ENCODE assay signal across 8 cellular contexts in the genomic region with DNA sequence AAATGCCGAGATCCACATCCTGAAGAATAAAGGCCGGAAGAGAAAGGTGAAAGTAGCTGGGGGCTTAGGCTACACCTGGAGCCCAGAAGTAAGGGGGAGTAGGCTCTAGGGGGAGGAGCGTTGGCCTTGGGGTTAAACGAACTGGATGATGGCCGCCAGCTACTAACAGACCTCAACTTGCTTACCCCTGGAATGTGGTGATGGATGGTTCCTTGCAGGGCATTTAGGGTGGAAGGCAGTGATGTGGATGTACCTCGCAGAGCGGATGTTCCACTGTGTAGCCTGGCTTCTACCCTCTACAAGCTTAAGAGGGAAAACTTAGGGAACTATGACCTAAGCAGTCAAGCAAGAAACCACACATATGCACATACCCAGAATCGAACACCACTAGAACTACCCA. TPM values are rescaled to one million over a fixed set of nuclear protein-coding genes. Genes with fewer than 3 reads are reported as not detected.
DNase-seq lines count a peak whose midpoint lies in the region; ATAC-seq and TF ChIP-seq lines count a peak whose summit lies in the region.

No MANE protein-coding gene starts in this region.

- H3K27me3 ChIP-seq in DOHH2 (ENCODE audit: control insufficient read depth, low read length) (no peaks in the 10 kb centered on the region), OCI-LY3 (ENCODE audit: low read depth, low read length) (no peaks in the 10 kb centered on the region), endodermal cell (ENCODE audit: control insufficient read depth, insufficient read depth, low read length, poor library complexity, severe bottlenecking) (no peaks in the 10 kb centered on the region), rectal smooth muscle tissue (ENCODE audit: control insufficient read depth, insufficient read depth, low read length) (no peaks in the 10 kb centered on the region)

- ATAC-seq in GM21786 (IDR thresholded peaks at IDR 0.05; ENCODE audit: unreplicated experiment) = no peak

- peaks cover 24% of the 10 kb centered on the region for H3F3A ChIP-seq in DOHH2 (ENCODE audit: control insufficient read depth, insufficient read depth)

- no peaks in the 10 kb centered on the region for H3K27me3 Mint-ChIP-seq in endodermal cell (ENCODE audit: insufficient read depth)

- peaks cover 22% of the 10 kb centered on the region for H3K79me2 ChIP-seq in DOHH2 (ENCODE audit: control insufficient read depth, low read length)
- H3K79me2 ChIP-seq in OCI-LY3 (ENCODE audit: low read length) = peaks cover 26% of the 10 kb centered on the region

- no peaks in the 10 kb centered on the region for H3K9me3 Mint-ChIP-seq in endodermal cell

- TF ChIP-seq CTCF in DOHH2 (IDR thresholded peaks at IDR 0.05; ENCODE audit: low read depth, low read length, poor library complexity, severe bottlenecking) (no peak), OCI-LY3 (IDR thresholded peaks at IDR 0.05; ENCODE audit: low read depth, low read length) (no peak), endodermal cell (conservative IDR thresholded peaks at IDR 0.05) (no peak)

- H3K4me3 ChIP-seq in DOHH2 (ENCODE audit: low read length) = peak overlapping the region; percentile 76
- peak overlapping the region; percentile 81; the same call in 1 of the 2 replicates for H3K4me3 ChIP-seq in OCI-LY3 (ENCODE audit: low read length)
- H3K4me3 ChIP-seq in endodermal cell (ENCODE audit: low read length) = no peak overlapping the region
- H3K4me3 ChIP-seq in rectal smooth muscle tissue (ENCODE audit: low read length) = no peak overlapping the region

- H2AFZ ChIP-seq in OCI-LY3 (ENCODE audit: low read depth, low read length) = no peak overlapping the region

- 89 to 95% methylated on average over 5 to 7 of the region's 8 CpGs for WGBS in endodermal cell (ENCODE audit: insufficient coverage in 1 of 2, insufficient read length in 1 of 2), 2 experiments

- H3K4me1 Mint-ChIP-seq in endodermal cell = peaks cover 27% of the 10 kb centered on the region

- peaks cover 9% of the 10 kb centered on the region for H4K20me1 ChIP-seq in DOHH2 (ENCODE audit: control insufficient read depth, insufficient read depth, low read depth, low read length)
- H4K20me1 ChIP-seq in OCI-LY3 (ENCODE audit: insufficient read depth, low read length) = peaks cover 11% of the 10 kb centered on the region

- H3K4me1 ChIP-seq in DOHH2 (ENCODE audit: control insufficient read depth, low read length) (peaks cover 39% of the 10 kb centered on the region), OCI-LY3 (ENCODE audit: low read length) (peaks cover 37% of the 10 kb centered on the region), endodermal cell (ENCODE audit: control insufficient read depth, insufficient read depth, low read length) (peaks cover 11% of the 10 kb centered on the region), rectal smooth muscle tissue (ENCODE audit: control insufficient read depth, insufficient read depth, low read length) (peaks cover 16% of the 10 kb centered on the region)

- peaks cover 50% of the 10 kb centered on the region for H3K36me3 Mint-ChIP-seq in endodermal cell (ENCODE audit: low read depth)

- H3K36me3 ChIP-seq in DOHH2 (ENCODE audit: control insufficient read depth, low read length) (peaks cover 76% of the 10 kb centered on the region), OCI-LY3 (replicated peaks; ENCODE audit: low read depth, low read length) (peaks cover 58% of the 10 kb centered on the region), endodermal cell (ENCODE audit: control insufficient read depth, insufficient read depth, low read length) (peaks cover 57% of the 10 kb centered on the region), rectal smooth muscle tissue (ENCODE audit: control insufficient read depth, insufficient read depth, low read length) (peaks cover 11% of the 10 kb centered on the region)

- peak overlapping the region; percentile 92 for H3K4me3 Mint-ChIP-seq in endodermal cell

- peak overlapping the region; percentile 42 for H3K27ac Mint-ChIP-seq in endodermal cell

- no peaks in the 10 kb centered on the region for H3K9me2 ChIP-seq in DOHH2 (replicated peaks; ENCODE audit: control insufficient read depth, low read length)

- H3K27ac ChIP-seq in DOHH2 (ENCODE audit: low read depth, low read length) (peak overlapping the region; percentile 87), OCI-LY3 (ENCODE audit: low read length) (peak overlapping the region; percentile 72), endodermal cell (ENCODE audit: low read depth, low read length) (no peak overlapping the region), rectal smooth muscle tissue (ENCODE audit: low read depth, low read length) (peak overlapping the region; percentile 93), caudate nucleus (ENCODE audit: low read depth, low read length) (no peak overlapping the region)

- no peaks in the 10 kb centered on the region for H3K9me3 ChIP-seq in DOHH2 (ENCODE audit: control insufficient read depth, insufficient read depth, low read length)
- H3K9me3 ChIP-seq in OCI-LY3 (ENCODE audit: insufficient read depth, low read length) = no peaks in the 10 kb centered on the region
- H3K9me3 ChIP-seq in endodermal cell (ENCODE audit: control insufficient read depth, low read length) = no peaks in the 10 kb centered on the region

- peak overlapping the region; percentile 84 for H3K4me2 ChIP-seq in DOHH2 (ENCODE audit: low read length)
- peak overlapping the region; percentile 71 for H3K4me2 ChIP-seq in OCI-LY3 (ENCODE audit: low read length)

- DNase-seq in endodermal cell (no peak), caudate nucleus (lab: John Stamatoyannopoulos, UW) (no peak), amygdala (lab: John Stamatoyannopoulos, UW) (no peak), RPMI8226 (no peak)

- 0 out of 2 replicates have a peak overlapping the region, but pooled peaks have one; percentile 82 for H3K9ac ChIP-seq in OCI-LY3 (ENCODE audit: low read length)
- no peak overlapping the region for H3K9ac ChIP-seq in endodermal cell (ENCODE audit: extremely low read depth, low read length, poor library complexity, severe bottlenecking)
- H3K9ac ChIP-seq in rectal smooth muscle tissue (ENCODE audit: low read length) = no peak overlapping the region

RNA-seq across cellular contexts. Expression of a gene that starts 2.3 kb away (rescaled TPM):
- total RNA-seq in endodermal cell = 100 to 1,000 TPM; 320 to 325 TPM
- polyA plus RNA-seq in endodermal cell (2013, experiment 1 of 2) = 377 TPM
- polyA plus RNA-seq in endodermal cell (2013, experiment 2 of 2) = 347 TPM

RNA-seq across cellular contexts. Expression of a gene that starts 8.0 kb away (rescaled TPM):
- total RNA-seq in endodermal cell = 10 to 100 TPM in 1 of 2 donors, 1 to 10 TPM in 1; 8.2 to 15.7 TPM
- polyA plus RNA-seq in endodermal cell (2013, experiment 1 of 2) = 77.6 TPM
- polyA plus RNA-seq in endodermal cell (2013, experiment 2 of 2) = 65.0 TPM

RNA-seq across cellular contexts. Expression of a gene that starts 11.9 kb away (rescaled TPM):
- total RNA-seq in endodermal cell = 10 to 100 TPM; 43.0 to 65.7 TPM
- 92.4 TPM for polyA plus RNA-seq in endodermal cell (2013, experiment 1 of 2)
- 77.4 TPM for polyA plus RNA-seq in endodermal cell (2013, experiment 2 of 2)

RNA-seq across cellular contexts. Expression of a gene that starts 13.5 kb away (rescaled TPM):
- total RNA-seq in endodermal cell = 100 to 1,000 TPM in 1 of 2 donors, 10 to 100 TPM in 1; 94.7 to 130 TPM
- polyA plus RNA-seq in endodermal cell (2013, experiment 1 of 2) = 146 TPM
- 138 TPM for polyA plus RNA-seq in endodermal cell (2013, experiment 2 of 2)

RNA-seq across cellular contexts. Expression of a gene that starts 16.2 kb away (rescaled TPM):
- 1 to 10 TPM; 3.0 to 8.0 TPM for total RNA-seq in endodermal cell
- 6.1 TPM for polyA plus RNA-seq in endodermal cell (2013, experiment 1 of 2)
- polyA plus RNA-seq in endodermal cell (2013, experiment 2 of 2) = 4.1 TPM

Comparison
In these comparisons a context has a peak if more than half of its experiments do, and no peak if none do; other contexts are left out.
1. H3K27ac ChIP-seq: peak in DOHH2 (single experiment), OCI-LY3 (single experiment) and rectal smooth muscle tissue (single experiment); none in endodermal cell (single experiment) and caudate nucleus (single experiment).
2. H3K4me3 ChIP-seq: peak in DOHH2 (single experiment) and OCI-LY3 (single experiment); none in endodermal cell (single experiment) and rectal smooth muscle tissue (single experiment).